2 cellular contexts compared by ENCODE assay signal in the genomic region with DNA sequence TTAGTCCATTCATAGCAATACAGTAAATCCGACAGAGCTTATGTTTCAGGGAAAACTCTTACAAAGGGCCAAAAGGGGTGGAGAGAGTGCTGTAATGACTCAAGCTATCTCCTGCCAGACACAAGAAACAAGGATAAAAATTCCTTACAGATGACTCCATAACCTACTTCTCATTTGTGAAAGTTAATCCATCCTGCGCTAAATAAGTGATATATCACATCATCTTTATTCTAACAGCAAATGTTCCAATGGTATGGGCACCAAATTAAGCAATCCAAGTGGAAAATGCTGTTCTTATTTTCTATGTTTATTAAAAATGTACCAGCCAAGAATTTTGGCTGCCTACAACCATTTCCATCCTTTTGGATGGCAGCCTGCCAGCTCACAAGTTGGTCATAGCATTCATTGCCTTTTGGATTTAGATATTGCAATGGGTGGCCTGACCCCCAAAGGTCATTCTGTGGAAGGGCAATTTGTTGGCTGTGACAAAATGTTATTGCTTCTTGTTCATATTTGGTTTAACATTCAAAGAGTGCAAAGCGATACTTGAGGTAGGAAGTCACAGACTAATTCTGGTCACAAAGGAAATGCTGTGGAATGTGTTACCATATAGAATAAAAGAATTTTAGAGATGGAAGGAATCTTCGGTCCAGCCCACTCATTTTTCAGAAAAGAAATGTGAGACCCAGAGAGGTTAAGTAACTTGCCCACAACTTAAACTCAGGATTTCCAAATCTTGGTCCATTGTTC.
A peak's percentile ranks its signal among the peaks of the same experiment; 100 is the strongest.
TF ChIP-seq lines count a peak whose summit lies in the region.

No MANE protein-coding gene starts in this region.

TF ChIP-seq in HEK293, 187 proteins besides CTCF, POLR2A, EP300 and RAD21 (continued from another document and continues in another):
- TF ChIP-seq, protein P1, sequence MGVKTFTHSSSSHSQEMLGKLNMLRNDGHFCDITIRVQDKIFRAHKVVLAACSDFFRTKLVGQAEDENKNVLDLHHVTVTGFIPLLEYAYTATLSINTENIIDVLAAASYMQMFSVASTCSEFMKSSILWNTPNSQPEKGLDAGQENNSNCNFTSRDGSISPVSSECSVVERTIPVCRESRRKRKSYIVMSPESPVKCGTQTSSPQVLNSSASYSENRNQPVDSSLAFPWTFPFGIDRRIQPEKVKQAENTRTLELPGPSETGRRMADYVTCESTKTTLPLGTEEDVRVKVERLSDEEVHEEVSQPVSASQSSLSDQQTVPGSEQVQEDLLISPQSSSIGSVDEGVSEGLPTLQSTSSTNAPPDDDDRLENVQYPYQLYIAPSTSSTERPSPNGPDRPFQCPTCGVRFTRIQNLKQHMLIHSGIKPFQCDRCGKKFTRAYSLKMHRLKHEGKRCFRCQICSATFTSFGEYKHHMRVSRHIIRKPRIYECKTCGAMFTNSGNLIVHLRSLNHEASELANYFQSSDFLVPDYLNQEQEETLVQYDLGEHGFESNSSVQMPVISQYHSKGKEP (tag by site-specific recombination; IDR thresholded peaks at IDR 0.05), result peak; percentile 52
- TF ChIP-seq EGR2 (tag by site-specific recombination; IDR thresholded peaks at IDR 0.05; ENCODE audit: low read depth) (no peak), ZNF394 (tag by site-specific recombination; IDR thresholded peaks at IDR 0.05; ENCODE audit: borderline replicate concordance) (peak; percentile 74; the same call in 1 of the 2 replicates), ZNF248 (tag by site-specific recombination; IDR thresholded peaks at IDR 0.05) (no peak), ZNF274 (IDR thresholded peaks at IDR 0.05; ENCODE audit: low read length) (no peak), ZNF274 (tag by site-specific recombination; IDR thresholded peaks at IDR 0.05; ENCODE audit: borderline replicate concordance) (no peak), ZNF830 (tag by site-specific recombination; IDR thresholded peaks at IDR 0.05; ENCODE audit: low read depth) (no peak), ZFP37 (tag by site-specific recombination; IDR thresholded peaks at IDR 0.05) (peak; percentile 87), ZFP3 (tag by site-specific recombination; IDR thresholded peaks at IDR 0.05; ENCODE audit: low read depth) (peak; percentile 55; the same call in 1 of the 2 replicates), ZNF623 (tag by site-specific recombination; IDR thresholded peaks at IDR 0.05) (peak; percentile 17; the same call in 1 of the 2 replicates), PRDM1 (tag by site-specific recombination; IDR thresholded peaks at IDR 0.05) (peak; percentile 96), ZXDB (tag by site-specific recombination; IDR thresholded peaks at IDR 0.05) (peak; percentile 89), ZNF596 (tag by site-specific recombination; IDR thresholded peaks at IDR 0.05) (0 out of 2 replicates have a peak, but pooled peaks have one; percentile 6), ZNF175 (tag by site-specific recombination; IDR thresholded peaks at IDR 0.05) (no peak), FEZF1 (tag by site-specific recombination; IDR thresholded peaks at IDR 0.05) (peak; percentile 92), ZNF677 (tag by site-specific recombination; IDR thresholded peaks at IDR 0.05) (peak; percentile 74; the same call in 1 of the 2 replicates), GLIS1 (tag by site-specific recombination; IDR thresholded peaks at IDR 0.05) (peak; percentile 46), ZNF184 (tag by site-specific recombination; IDR thresholded peaks at IDR 0.05) (peak; percentile 43; the same call in 1 of the 2 replicates), ZNF549 (tag by site-specific recombination; IDR thresholded peaks at IDR 0.05) (no peak), ZNF768 (tag by site-specific recombination; IDR thresholded peaks at IDR 0.05) (0 out of 2 replicates have a peak, but pooled peaks have one; percentile 34)
- TF ChIP-seq, protein P2, sequence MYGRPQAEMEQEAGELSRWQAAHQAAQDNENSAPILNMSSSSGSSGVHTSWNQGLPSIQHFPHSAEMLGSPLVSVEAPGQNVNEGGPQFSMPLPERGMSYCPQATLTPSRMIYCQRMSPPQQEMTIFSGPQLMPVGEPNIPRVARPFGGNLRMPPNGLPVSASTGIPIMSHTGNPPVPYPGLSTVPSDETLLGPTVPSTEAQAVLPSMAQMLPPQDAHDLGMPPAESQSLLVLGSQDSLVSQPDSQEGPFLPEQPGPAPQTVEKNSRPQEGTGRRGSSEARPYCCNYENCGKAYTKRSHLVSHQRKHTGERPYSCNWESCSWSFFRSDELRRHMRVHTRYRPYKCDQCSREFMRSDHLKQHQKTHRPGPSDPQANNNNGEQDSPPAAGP (tag by site-specific recombination; IDR thresholded peaks at IDR 0.05), result 0 out of 2 replicates have a peak, but pooled peaks have one; percentile 51
- TF ChIP-seq, protein P3, sequence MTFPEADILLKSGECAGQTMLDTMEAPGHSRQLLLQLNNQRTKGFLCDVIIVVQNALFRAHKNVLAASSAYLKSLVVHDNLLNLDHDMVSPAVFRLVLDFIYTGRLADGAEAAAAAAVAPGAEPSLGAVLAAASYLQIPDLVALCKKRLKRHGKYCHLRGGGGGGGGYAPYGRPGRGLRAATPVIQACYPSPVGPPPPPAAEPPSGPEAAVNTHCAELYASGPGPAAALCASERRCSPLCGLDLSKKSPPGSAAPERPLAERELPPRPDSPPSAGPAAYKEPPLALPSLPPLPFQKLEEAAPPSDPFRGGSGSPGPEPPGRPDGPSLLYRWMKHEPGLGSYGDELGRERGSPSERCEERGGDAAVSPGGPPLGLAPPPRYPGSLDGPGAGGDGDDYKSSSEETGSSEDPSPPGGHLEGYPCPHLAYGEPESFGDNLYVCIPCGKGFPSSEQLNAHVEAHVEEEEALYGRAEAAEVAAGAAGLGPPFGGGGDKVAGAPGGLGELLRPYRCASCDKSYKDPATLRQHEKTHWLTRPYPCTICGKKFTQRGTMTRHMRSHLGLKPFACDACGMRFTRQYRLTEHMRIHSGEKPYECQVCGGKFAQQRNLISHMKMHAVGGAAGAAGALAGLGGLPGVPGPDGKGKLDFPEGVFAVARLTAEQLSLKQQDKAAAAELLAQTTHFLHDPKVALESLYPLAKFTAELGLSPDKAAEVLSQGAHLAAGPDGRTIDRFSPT (tag by site-specific recombination; IDR thresholded peaks at IDR 0.05), result peak; percentile 97
- TF ChIP-seq, protein P4, sequence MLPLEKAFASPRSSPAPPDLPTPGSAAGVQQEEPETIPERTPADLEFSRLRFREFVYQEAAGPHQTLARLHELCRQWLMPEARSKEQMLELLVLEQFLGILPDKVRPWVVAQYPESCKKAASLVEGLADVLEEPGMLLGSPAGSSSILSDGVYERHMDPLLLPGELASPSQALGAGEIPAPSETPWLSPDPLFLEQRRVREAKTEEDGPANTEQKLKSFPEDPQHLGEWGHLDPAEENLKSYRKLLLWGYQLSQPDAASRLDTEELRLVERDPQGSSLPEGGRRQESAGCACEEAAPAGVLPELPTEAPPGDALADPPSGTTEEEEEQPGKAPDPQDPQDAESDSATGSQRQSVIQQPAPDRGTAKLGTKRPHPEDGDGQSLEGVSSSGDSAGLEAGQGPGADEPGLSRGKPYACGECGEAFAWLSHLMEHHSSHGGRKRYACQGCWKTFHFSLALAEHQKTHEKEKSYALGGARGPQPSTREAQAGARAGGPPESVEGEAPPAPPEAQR (tag by site-specific recombination; IDR thresholded peaks at IDR 0.05), result no peak

TF ChIP-seq in WTC11, 78 proteins besides CTCF, POLR2A, EP300 and RAD21 (continued from another document):
- TF ChIP-seq, protein P5, sequence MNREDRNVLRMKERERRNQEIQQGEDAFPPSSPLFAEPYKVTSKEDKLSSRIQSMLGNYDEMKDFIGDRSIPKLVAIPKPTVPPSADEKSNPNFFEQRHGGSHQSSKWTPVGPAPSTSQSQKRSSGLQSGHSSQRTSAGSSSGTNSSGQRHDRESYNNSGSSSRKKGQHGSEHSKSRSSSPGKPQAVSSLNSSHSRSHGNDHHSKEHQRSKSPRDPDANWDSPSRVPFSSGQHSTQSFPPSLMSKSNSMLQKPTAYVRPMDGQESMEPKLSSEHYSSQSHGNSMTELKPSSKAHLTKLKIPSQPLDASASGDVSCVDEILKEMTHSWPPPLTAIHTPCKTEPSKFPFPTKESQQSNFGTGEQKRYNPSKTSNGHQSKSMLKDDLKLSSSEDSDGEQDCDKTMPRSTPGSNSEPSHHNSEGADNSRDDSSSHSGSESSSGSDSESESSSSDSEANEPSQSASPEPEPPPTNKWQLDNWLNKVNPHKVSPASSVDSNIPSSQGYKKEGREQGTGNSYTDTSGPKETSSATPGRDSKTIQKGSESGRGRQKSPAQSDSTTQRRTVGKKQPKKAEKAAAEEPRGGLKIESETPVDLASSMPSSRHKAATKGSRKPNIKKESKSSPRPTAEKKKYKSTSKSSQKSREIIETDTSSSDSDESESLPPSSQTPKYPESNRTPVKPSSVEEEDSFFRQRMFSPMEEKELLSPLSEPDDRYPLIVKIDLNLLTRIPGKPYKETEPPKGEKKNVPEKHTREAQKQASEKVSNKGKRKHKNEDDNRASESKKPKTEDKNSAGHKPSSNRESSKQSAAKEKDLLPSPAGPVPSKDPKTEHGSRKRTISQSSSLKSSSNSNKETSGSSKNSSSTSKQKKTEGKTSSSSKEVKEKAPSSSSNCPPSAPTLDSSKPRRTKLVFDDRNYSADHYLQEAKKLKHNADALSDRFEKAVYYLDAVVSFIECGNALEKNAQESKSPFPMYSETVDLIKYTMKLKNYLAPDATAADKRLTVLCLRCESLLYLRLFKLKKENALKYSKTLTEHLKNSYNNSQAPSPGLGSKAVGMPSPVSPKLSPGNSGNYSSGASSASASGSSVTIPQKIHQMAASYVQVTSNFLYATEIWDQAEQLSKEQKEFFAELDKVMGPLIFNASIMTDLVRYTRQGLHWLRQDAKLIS (CRISPR knock-in tag; IDR thresholded peaks at IDR 0.05; ENCODE audit: borderline replicate concordance), result no peak
- no peak for TF ChIP-seq FOXP1 (CRISPR knock-in tag; IDR thresholded peaks at IDR 0.05; ENCODE audit: borderline replicate concordance)
- no peak for TF ChIP-seq JUN (CRISPR knock-in tag; IDR thresholded peaks at IDR 0.05)
- TF ChIP-seq, protein P6, sequence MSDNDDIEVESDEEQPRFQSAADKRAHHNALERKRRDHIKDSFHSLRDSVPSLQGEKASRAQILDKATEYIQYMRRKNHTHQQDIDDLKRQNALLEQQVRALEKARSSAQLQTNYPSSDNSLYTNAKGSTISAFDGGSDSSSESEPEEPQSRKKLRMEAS (CRISPR knock-in tag; IDR thresholded peaks at IDR 0.05), result no peak
- no peak for TF ChIP-seq TEAD4 (CRISPR knock-in tag; IDR thresholded peaks at IDR 0.05)
